In genomic region chr4:30801876-30802275, GRCh38 we compare ENCODE assay signal across 14 cellular contexts.
DNase-seq lines count a peak whose midpoint lies in the region; ATAC-seq, FAIRE-seq and TF ChIP-seq lines count a peak whose summit lies in the region.
"Had no signal": no experiment of that assay in that cellular context is flagged by ENCODE, and none has a peak within 500 bp of the region (broad histone marks: within the 10 kb centered on the region; RNA-seq: fewer than 3 reads in every experiment).

No MANE protein-coding gene starts in this region.

- H3K36me3 Mint-ChIP-seq in astrocyte (ENCODE audit: low read depth, unreplicated experiment), result no peaks in the 10 kb centered on the region
- peaks cover 13% of the 10 kb centered on the region for H3K36me3 Mint-ChIP-seq in natural killer cell treated with Interleukin-12 subunit alpha and Interleukin-12 subunit beta and Interleukin-15 and Interleukin-18, amount 100 ng/mL, for 72 hours
- no peaks in the 10 kb centered on the region for H3K36me3 Mint-ChIP-seq in activated CD8-positive, alpha-beta T cell treated with anti-CD3 and anti-CD28 coated beads for 36 hours (ENCODE audit: low read depth)

- H3K36me3 ChIP-seq in HCT116 (ENCODE audit: control insufficient read depth in 1 of 2, insufficient read depth in 2 of 2, low read length in 2 of 2), result peaks cover 0 to 14% of the 10 kb centered on the region in 2 experiments; a peak in 2 of 4 replicates
- no peaks in the 10 kb centered on the region for H3K36me3 ChIP-seq in astrocyte (ENCODE audit: insufficient read depth, low read length)
- H3K36me3 ChIP-seq in gastroesophageal sphincter, result no peaks in the 10 kb centered on the region
- H3K36me3 ChIP-seq in thoracic aorta, result no peaks in the 10 kb centered on the region
- H3K36me3 ChIP-seq: BLaER1 treated with 17β-estradiol and CSF1 and Interleukin-3, amounts not matched to agents 10 nM and 100 nM had no signal

- H3K9me2 ChIP-seq in HCT116 (ENCODE audit: insufficient read depth), result no peaks in the 10 kb centered on the region

- H3K27ac ChIP-seq in HCT116 (ENCODE audit: low read depth, low read length) (peak overlapping the region; percentile 100), astrocyte (ENCODE audit: low read depth, low read length) (no peak overlapping the region), gastroesophageal sphincter (no peak overlapping the region), thoracic aorta (peak overlapping the region; percentile 37 to 49)
- H3K27ac ChIP-seq: BLaER1 treated with 17β-estradiol and CSF1 and Interleukin-3, amounts not matched to agents 10 nM and 100 nM had no signal

- no peak overlapping the region for H2AFZ ChIP-seq in HCT116 (ENCODE audit: low read depth, low read length, poor library complexity, severe bottlenecking)
- H2AFZ ChIP-seq in astrocyte (ENCODE audit: low read depth, low read length), result no peak overlapping the region

- H3K4me3 Mint-ChIP-seq in astrocyte (ENCODE audit: unreplicated experiment), result no peak overlapping the region
- H3K4me3 Mint-ChIP-seq in natural killer cell treated with Interleukin-12 subunit alpha and Interleukin-12 subunit beta and Interleukin-15 and Interleukin-18, amount 100 ng/mL, for 72 hours, result no peak overlapping the region
- H3K4me3 Mint-ChIP-seq in activated CD8-positive, alpha-beta T cell treated with anti-CD3 and anti-CD28 coated beads for 36 hours, result no peak overlapping the region

- no peaks in the 10 kb centered on the region for H3K9me3 Mint-ChIP-seq in astrocyte (ENCODE audit: unreplicated experiment)
- H3K9me3 Mint-ChIP-seq in natural killer cell treated with Interleukin-12 subunit alpha and Interleukin-12 subunit beta and Interleukin-15 and Interleukin-18, amount 100 ng/mL, for 72 hours, result peaks cover 26% of the 10 kb centered on the region
- peaks cover 8% of the 10 kb centered on the region for H3K9me3 Mint-ChIP-seq in activated CD8-positive, alpha-beta T cell treated with anti-CD3 and anti-CD28 coated beads for 36 hours

- no peak for TF ChIP-seq POLR2A in HCT116 (IDR thresholded peaks at IDR 0.05; ENCODE audit: borderline replicate concordance, extremely low read depth, insufficient read depth, insufficient read length)
- TF ChIP-seq POLR2A in gastroesophageal sphincter (IDR thresholded peaks at IDR 0.05), result no peak

- no peaks in the 10 kb centered on the region for H3K27me3 Mint-ChIP-seq in astrocyte (ENCODE audit: low read depth, unreplicated experiment)
- no peaks in the 10 kb centered on the region for H3K27me3 Mint-ChIP-seq in natural killer cell treated with Interleukin-12 subunit alpha and Interleukin-12 subunit beta and Interleukin-15 and Interleukin-18, amount 100 ng/mL, for 72 hours
- no peaks in the 10 kb centered on the region for H3K27me3 Mint-ChIP-seq in activated CD8-positive, alpha-beta T cell treated with anti-CD3 and anti-CD28 coated beads for 36 hours

- H4K20me1 ChIP-seq in HCT116 (ENCODE audit: insufficient read depth) (no peaks in the 10 kb centered on the region), astrocyte (ENCODE audit: insufficient read depth, low read length) (no peaks in the 10 kb centered on the region)
- H4K20me1 ChIP-seq: BLaER1 treated with 17β-estradiol and CSF1 and Interleukin-3, amounts not matched to agents 10 nM and 100 nM had no signal

- DNase-seq in HCT116 (ENCODE audit: low read depth, low spot score) (no peak), astrocyte (ENCODE audit: low read depth) (peak; percentile 60), thoracic aorta (ENCODE audit: low spot score) (no peak), DMS153 (lab: John Stamatoyannopoulos, UW) (no peak)
- no peak for DNase-seq in natural killer cell treated with Interleukin-12 subunit alpha and Interleukin-12 subunit beta and Interleukin-15 and Interleukin-18, amount 100 ng/mL, for 72 hours (ENCODE audit: low spot score)
- DNase-seq in activated CD8-positive, alpha-beta T cell treated with anti-CD3 and anti-CD28 coated beads for 36 hours, result no peak
- DNase-seq: DMS 273 treated with DMSO at 0.1 percent for 48 hours, Karpas-422, NCI-H1105 treated with DMSO at 0.1 percent for 48 hours, NCI-H1930, NCI-H2171, NCI-H510A treated with DMSO at 0.1 percent for 48 hours had no signal

- H3K4me1 Mint-ChIP-seq in astrocyte (ENCODE audit: low read depth, unreplicated experiment), result peaks cover 11% of the 10 kb centered on the region
- no peaks in the 10 kb centered on the region for H3K4me1 Mint-ChIP-seq in natural killer cell treated with Interleukin-12 subunit alpha and Interleukin-12 subunit beta and Interleukin-15 and Interleukin-18, amount 100 ng/mL, for 72 hours (ENCODE audit: low read depth in 2 of 2)
- H3K4me1 Mint-ChIP-seq in activated CD8-positive, alpha-beta T cell treated with anti-CD3 and anti-CD28 coated beads for 36 hours (ENCODE audit: low read depth), result no peaks in the 10 kb centered on the region

- peaks cover 17% of the 10 kb centered on the region for H3K79me2 ChIP-seq in HCT116 (ENCODE audit: insufficient read depth, low read length)
- H3K79me2 ChIP-seq in astrocyte (ENCODE audit: insufficient read depth, low read length), result no peaks in the 10 kb centered on the region

- H3K4me3 ChIP-seq in HCT116 (replicated peaks in 1 of 2; ENCODE audit: low read depth in 1 of 2, low read length in 2 of 2), result peak overlapping the region in 1 of 2 experiments; percentile 38; a peak in 1 of 4 replicates
- no peak overlapping the region for H3K4me3 ChIP-seq in astrocyte (ENCODE audit: insufficient read depth, low read depth, low read length)
- no peak overlapping the region for H3K4me3 ChIP-seq in gastroesophageal sphincter
- H3K4me3 ChIP-seq in thoracic aorta, result peak overlapping the region; percentile 26
- H3K4me3 ChIP-seq: BLaER1 treated with 17β-estradiol and CSF1 and Interleukin-3, amounts not matched to agents 10 nM and 100 nM had no signal

- CTCF ChIA-PET in HCT116 (lab: Charles Lee), result no interaction called here
- CTCF ChIA-PET in activated CD8-positive, alpha-beta T cell treated with anti-CD3 and anti-CD28 coated beads for 36 hours (lab: Charles Lee), result no interaction called here

- TF ChIP-seq CTCF in HCT116 (IDR thresholded peaks at IDR 0.05 in 2 of 3, conservative IDR thresholded peaks at IDR 0.05 in 1 of 3; ENCODE audit: borderline replicate concordance in 1 of 3, insufficient read depth in 1 of 3, low read depth in 2 of 3, low read length in 2 of 3) (no peak), astrocyte (IDR thresholded peaks at IDR 0.05; ENCODE audit: insufficient read depth, low read depth, low read length) (no peak), gastroesophageal sphincter (IDR thresholded peaks at IDR 0.05) (no peak), thoracic aorta (IDR thresholded peaks at IDR 0.05) (no peak)
- no peak for TF ChIP-seq CTCF in activated CD8-positive, alpha-beta T cell treated with anti-CD3 and anti-CD28 coated beads for 36 hours (IDR thresholded peaks at IDR 0.05)

- H3K4me2 ChIP-seq in HCT116 (ENCODE audit: low read length) (peak overlapping the region; percentile 77), astrocyte (ENCODE audit: low read length) (no peak overlapping the region)
- H3K4me2 ChIP-seq: BLaER1 treated with 17β-estradiol and CSF1 and Interleukin-3, amounts not matched to agents 10 nM and 100 nM had no signal

- no peak for FAIRE-seq in astrocyte (lab: Jason Lieb, UNC)

- RAD21 ChIA-PET in HCT116 (lab: Charles Lee; ENCODE audit: low non-redundant PET in 1 of 2, low total read pairs in 2 of 2, uncharacterized antibody in 2 of 2, unreplicated experiment in 2 of 2), result no interaction called here

- BruUV-seq in HCT116 (replicated peaks; lab: Mats Ljungman, UMichigan), result no TSS peak

- POLR2A ChIA-PET in HCT116 (lab: Charles Lee), result interaction anchor here (0.9 to 1.4 kb wide), 3 partner anchors 11 to 32 kb away, joined by 4 to 10 read pairs (median 4); no protein-coding TSS in a partner anchor
- POLR2A ChIA-PET in activated CD8-positive, alpha-beta T cell treated with anti-CD3 and anti-CD28 coated beads for 36 hours (lab: Charles Lee), result no interaction called here

- 57 to 65% methylated on average over 2 of the region's 2 CpGs for WGBS in gastroesophageal sphincter (ENCODE audit: low coverage in 1 of 2), 2 donors

- intact Hi-C loops in HCT116 (cut with micrococcal nuclease), result loop anchor here (5.0 kb wide), 1 partner anchor 45 kb away; no protein-coding TSS in a partner anchor
- intact Hi-C loops in activated CD8-positive, alpha-beta T cell treated with anti-CD3 and anti-CD28 coated beads for 36 hours (cut with micrococcal nuclease), result no loop called here

- ATAC-seq in HCT116 (no peak; the same call in 1 of the 2 replicates), gastroesophageal sphincter (peak; percentile 8), thoracic aorta (ENCODE audit: insufficient number of reproducible peaks, low FRiP score, low read depth) (no peak)
- ATAC-seq in natural killer cell treated with Interleukin-12 subunit alpha and Interleukin-12 subunit beta and Interleukin-15 and Interleukin-18, amount 100 ng/mL, for 72 hours, result no peak
- no peak for ATAC-seq in activated CD8-positive, alpha-beta T cell treated with anti-CD3 and anti-CD28 coated beads for 36 hours

- no peak for TF ChIP-seq EP300 in gastroesophageal sphincter (IDR thresholded peaks at IDR 0.05)

- H3K9me3 ChIP-seq in HCT116 (ENCODE audit: control insufficient read depth in 1 of 2, insufficient read depth in 1 of 2, low read depth in 1 of 2, low read length in 2 of 2) (no peaks in the 10 kb centered on the region), astrocyte (ENCODE audit: insufficient read depth, low read depth, low read length) (no peaks in the 10 kb centered on the region), gastroesophageal sphincter (no peaks in the 10 kb centered on the region), thoracic aorta (no peaks in the 10 kb centered on the region)

- H3K9ac ChIP-seq in HCT116 (ENCODE audit: low read length) (peak overlapping the region; percentile 70), astrocyte (ENCODE audit: low read length) (no peak overlapping the region)
- H3K9ac ChIP-seq: BLaER1 treated with 17β-estradiol and CSF1 and Interleukin-3, amounts not matched to agents 10 nM and 100 nM had no signal

- H3K27ac Mint-ChIP-seq in astrocyte (ENCODE audit: unreplicated experiment), result no peak overlapping the region
- H3K27ac Mint-ChIP-seq in natural killer cell treated with Interleukin-12 subunit alpha and Interleukin-12 subunit beta and Interleukin-15 and Interleukin-18, amount 100 ng/mL, for 72 hours, result no peak overlapping the region
- no peak overlapping the region for H3K27ac Mint-ChIP-seq in activated CD8-positive, alpha-beta T cell treated with anti-CD3 and anti-CD28 coated beads for 36 hours

- TF ChIP-seq RAD21 in HCT116 (IDR thresholded peaks at IDR 0.05; ENCODE audit: low read depth), result no peak

- H3K27me3 ChIP-seq in HCT116 (ENCODE audit: insufficient read depth, low read length) (no peaks in the 10 kb centered on the region), astrocyte (ENCODE audit: insufficient read depth, low read length) (no peaks in the 10 kb centered on the region), gastroesophageal sphincter (no peaks in the 10 kb centered on the region), thoracic aorta (replicated peaks; ENCODE audit: insufficient read depth) (no peaks in the 10 kb centered on the region)
- H3K27me3 ChIP-seq: BLaER1 treated with 17β-estradiol and CSF1 and Interleukin-3, amounts not matched to agents 10 nM and 100 nM had no signal

- H3K4me1 ChIP-seq in HCT116 (ENCODE audit: control insufficient read depth in 1 of 2, insufficient read depth in 2 of 2, low read length in 2 of 2) (peaks cover 44 to 70% of the 10 kb centered on the region in 2 experiments), astrocyte (ENCODE audit: insufficient read depth, low read length) (peaks cover 7% of the 10 kb centered on the region), gastroesophageal sphincter (peaks cover 0 to 16% (median 3%) of the 10 kb centered on the region in 3 donors), thoracic aorta (ENCODE audit: control insufficient read depth in 1 of 2, low read depth in 2 of 2) (peaks cover 21 to 42% of the 10 kb centered on the region in 2 donors)
- H3K4me1 ChIP-seq: BLaER1 treated with 17β-estradiol and CSF1 and Interleukin-3, amounts not matched to agents 10 nM and 100 nM had no signal

Comparison
In these comparisons a context has a peak if more than half of its experiments do, and no peak if none do; other contexts are left out.
1. H3K27ac ChIP-seq: peak in HCT116 (single experiment) and thoracic aorta (2 of 2); none in astrocyte (single experiment) and gastroesophageal sphincter (0 of 4).